In genomic region chr2:20042531-20042930, GRCh38 we compare ENCODE assay signal across 2 cellular contexts.
TF ChIP-seq lines count a peak whose summit lies in the region.

No MANE protein-coding gene starts in this region.

TF ChIP-seq in IMR-90, 13 proteins besides CTCF, POLR2A, EP300 and RAD21:
- TF ChIP-seq NFE2L2 (IDR thresholded peaks at IDR 0.05; ENCODE audit: low read depth, low read length) (no peak), BHLHE40 (IDR thresholded peaks at IDR 0.05; ENCODE audit: low read depth, low read length) (no peak), MAZ (IDR thresholded peaks at IDR 0.05; ENCODE audit: borderline replicate concordance, low read depth, low read length) (no peak), MXI1 (IDR thresholded peaks at IDR 0.05; ENCODE audit: borderline replicate concordance, low read depth, low read length) (no peak), USF2 (IDR thresholded peaks at IDR 0.05; ENCODE audit: low read depth, low read length) (no peak), MAFK (IDR thresholded peaks at IDR 0.05; ENCODE audit: low read depth, low read length) (no peak), RFX5 (IDR thresholded peaks at IDR 0.05; ENCODE audit: low read depth, low read length) (no peak), FOS (IDR thresholded peaks at IDR 0.05; ENCODE audit: low read depth, low read length) (no peak), CEBPB (IDR thresholded peaks at IDR 0.05; ENCODE audit: low read depth, low read length) (no peak), CHD1 (IDR thresholded peaks at IDR 0.05; ENCODE audit: low read depth, low read length) (no peak), SMC3 (IDR thresholded peaks at IDR 0.05; ENCODE audit: low read depth, low read length) (no peak), RCOR1 (IDR thresholded peaks at IDR 0.05; ENCODE audit: insufficient replicate concordance, low read length) (no peak)
- TF ChIP-seq, protein P1, sequence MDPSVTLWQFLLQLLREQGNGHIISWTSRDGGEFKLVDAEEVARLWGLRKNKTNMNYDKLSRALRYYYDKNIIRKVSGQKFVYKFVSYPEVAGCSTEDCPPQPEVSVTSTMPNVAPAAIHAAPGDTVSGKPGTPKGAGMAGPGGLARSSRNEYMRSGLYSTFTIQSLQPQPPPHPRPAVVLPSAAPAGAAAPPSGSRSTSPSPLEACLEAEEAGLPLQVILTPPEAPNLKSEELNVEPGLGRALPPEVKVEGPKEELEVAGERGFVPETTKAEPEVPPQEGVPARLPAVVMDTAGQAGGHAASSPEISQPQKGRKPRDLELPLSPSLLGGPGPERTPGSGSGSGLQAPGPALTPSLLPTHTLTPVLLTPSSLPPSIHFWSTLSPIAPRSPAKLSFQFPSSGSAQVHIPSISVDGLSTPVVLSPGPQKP (IDR thresholded peaks at IDR 0.05; ENCODE audit: borderline replicate concordance, low read depth, low read length) = no peak

TF ChIP-seq in K562, 482 proteins besides CTCF, POLR2A, EP300 and RAD21:
- no peak for TF ChIP-seq PATZ1 (CRISPR knock-in tag; IDR thresholded peaks at IDR 0.05; ENCODE audit: borderline replicate concordance)
- TF ChIP-seq ZBTB17 (CRISPR knock-in tag; IDR thresholded peaks at IDR 0.05) = no peak
- TF ChIP-seq, protein P2, sequence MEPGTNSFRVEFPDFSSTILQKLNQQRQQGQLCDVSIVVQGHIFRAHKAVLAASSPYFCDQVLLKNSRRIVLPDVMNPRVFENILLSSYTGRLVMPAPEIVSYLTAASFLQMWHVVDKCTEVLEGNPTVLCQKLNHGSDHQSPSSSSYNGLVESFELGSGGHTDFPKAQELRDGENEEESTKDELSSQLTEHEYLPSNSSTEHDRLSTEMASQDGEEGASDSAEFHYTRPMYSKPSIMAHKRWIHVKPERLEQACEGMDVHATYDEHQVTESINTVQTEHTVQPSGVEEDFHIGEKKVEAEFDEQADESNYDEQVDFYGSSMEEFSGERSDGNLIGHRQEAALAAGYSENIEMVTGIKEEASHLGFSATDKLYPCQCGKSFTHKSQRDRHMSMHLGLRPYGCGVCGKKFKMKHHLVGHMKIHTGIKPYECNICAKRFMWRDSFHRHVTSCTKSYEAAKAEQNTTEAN (CRISPR knock-in tag; IDR thresholded peaks at IDR 0.05) = no peak
- TF ChIP-seq, protein P3, sequence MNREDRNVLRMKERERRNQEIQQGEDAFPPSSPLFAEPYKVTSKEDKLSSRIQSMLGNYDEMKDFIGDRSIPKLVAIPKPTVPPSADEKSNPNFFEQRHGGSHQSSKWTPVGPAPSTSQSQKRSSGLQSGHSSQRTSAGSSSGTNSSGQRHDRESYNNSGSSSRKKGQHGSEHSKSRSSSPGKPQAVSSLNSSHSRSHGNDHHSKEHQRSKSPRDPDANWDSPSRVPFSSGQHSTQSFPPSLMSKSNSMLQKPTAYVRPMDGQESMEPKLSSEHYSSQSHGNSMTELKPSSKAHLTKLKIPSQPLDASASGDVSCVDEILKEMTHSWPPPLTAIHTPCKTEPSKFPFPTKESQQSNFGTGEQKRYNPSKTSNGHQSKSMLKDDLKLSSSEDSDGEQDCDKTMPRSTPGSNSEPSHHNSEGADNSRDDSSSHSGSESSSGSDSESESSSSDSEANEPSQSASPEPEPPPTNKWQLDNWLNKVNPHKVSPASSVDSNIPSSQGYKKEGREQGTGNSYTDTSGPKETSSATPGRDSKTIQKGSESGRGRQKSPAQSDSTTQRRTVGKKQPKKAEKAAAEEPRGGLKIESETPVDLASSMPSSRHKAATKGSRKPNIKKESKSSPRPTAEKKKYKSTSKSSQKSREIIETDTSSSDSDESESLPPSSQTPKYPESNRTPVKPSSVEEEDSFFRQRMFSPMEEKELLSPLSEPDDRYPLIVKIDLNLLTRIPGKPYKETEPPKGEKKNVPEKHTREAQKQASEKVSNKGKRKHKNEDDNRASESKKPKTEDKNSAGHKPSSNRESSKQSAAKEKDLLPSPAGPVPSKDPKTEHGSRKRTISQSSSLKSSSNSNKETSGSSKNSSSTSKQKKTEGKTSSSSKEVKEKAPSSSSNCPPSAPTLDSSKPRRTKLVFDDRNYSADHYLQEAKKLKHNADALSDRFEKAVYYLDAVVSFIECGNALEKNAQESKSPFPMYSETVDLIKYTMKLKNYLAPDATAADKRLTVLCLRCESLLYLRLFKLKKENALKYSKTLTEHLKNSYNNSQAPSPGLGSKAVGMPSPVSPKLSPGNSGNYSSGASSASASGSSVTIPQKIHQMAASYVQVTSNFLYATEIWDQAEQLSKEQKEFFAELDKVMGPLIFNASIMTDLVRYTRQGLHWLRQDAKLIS (CRISPR knock-in tag; IDR thresholded peaks at IDR 0.05) = no peak
- TF ChIP-seq ZSCAN32 (CRISPR knock-in tag; IDR thresholded peaks at IDR 0.05) = no peak
- TF ChIP-seq, protein P4, sequence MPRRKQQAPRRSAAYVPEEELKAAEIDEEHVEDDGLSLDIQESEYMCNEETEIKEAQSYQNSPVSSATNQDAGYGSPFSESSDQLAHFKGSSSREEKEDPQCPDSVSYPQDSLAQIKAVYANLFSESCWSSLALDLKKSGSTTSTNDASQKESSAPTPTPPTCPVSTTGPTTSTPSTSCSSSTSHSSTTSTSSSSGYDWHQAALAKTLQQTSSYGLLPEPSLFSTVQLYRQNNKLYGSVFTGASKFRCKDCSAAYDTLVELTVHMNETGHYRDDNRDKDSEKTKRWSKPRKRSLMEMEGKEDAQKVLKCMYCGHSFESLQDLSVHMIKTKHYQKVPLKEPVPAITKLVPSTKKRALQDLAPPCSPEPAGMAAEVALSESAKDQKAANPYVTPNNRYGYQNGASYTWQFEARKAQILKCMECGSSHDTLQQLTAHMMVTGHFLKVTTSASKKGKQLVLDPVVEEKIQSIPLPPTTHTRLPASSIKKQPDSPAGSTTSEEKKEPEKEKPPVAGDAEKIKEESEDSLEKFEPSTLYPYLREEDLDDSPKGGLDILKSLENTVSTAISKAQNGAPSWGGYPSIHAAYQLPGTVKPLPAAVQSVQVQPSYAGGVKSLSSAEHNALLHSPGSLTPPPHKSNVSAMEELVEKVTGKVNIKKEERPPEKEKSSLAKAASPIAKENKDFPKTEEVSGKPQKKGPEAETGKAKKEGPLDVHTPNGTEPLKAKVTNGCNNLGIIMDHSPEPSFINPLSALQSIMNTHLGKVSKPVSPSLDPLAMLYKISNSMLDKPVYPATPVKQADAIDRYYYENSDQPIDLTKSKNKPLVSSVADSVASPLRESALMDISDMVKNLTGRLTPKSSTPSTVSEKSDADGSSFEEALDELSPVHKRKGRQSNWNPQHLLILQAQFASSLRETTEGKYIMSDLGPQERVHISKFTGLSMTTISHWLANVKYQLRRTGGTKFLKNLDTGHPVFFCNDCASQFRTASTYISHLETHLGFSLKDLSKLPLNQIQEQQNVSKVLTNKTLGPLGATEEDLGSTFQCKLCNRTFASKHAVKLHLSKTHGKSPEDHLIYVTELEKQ (CRISPR knock-in tag; IDR thresholded peaks at IDR 0.05) = no peak
- TF ChIP-seq SMARCC2 (IDR thresholded peaks at IDR 0.05; ENCODE audit: low read depth) = no peak
- no peak for TF ChIP-seq NFIC (IDR thresholded peaks at IDR 0.05)
- TF ChIP-seq RB1 (IDR thresholded peaks at IDR 0.05; ENCODE audit: low read depth) = no peak
- TF ChIP-seq BDP1 (IDR thresholded peaks at IDR 0.05; ENCODE audit: insufficient read depth, insufficient read length) = no peak
- TF ChIP-seq ZBTB11 (CRISPR knock-in tag; IDR thresholded peaks at IDR 0.05) = no peak
- TF ChIP-seq ERF (CRISPR knock-in tag; IDR thresholded peaks at IDR 0.05) = no peak
- no peak for TF ChIP-seq RUNX1 (IDR thresholded peaks at IDR 0.05; ENCODE audit: low read depth)
